In genomic region chr17:27581016-27581415, GRCh38 we compare ENCODE assay signal across 16 cellular contexts. TPM values are rescaled to one million over a fixed set of nuclear protein-coding genes. Genes with fewer than 3 reads are reported as not detected.
DNase-seq lines count a peak whose midpoint lies in the region; ATAC-seq and TF ChIP-seq lines count a peak whose summit lies in the region.
"Had no signal": no experiment of that assay in that cellular context is flagged by ENCODE, and none has a peak within 500 bp of the region (broad histone marks: within the 10 kb centered on the region; RNA-seq: fewer than 3 reads in every experiment).

No MANE protein-coding gene starts in this region.

- H3K18ac ChIP-seq in trophoblast cell (ENCODE audit: low read length): peak overlapping the region; percentile 31

- peak overlapping the region; percentile 11 for H2AK5ac ChIP-seq in trophoblast cell (ENCODE audit: low read length)

- no peak overlapping the region for H4K12ac ChIP-seq in trophoblast cell (ENCODE audit: low read depth, low read length)

- no peak overlapping the region for H3K4me3 Mint-ChIP-seq in activated CD8-positive, alpha-beta T cell treated with anti-CD3 and anti-CD28 coated beads, Interleukin-2, amount 10 ng/mL, durations not matched to agents 7 days and 5 days
- no peak overlapping the region for H3K4me3 Mint-ChIP-seq in activated CD8-positive, alpha-beta T cell treated with anti-CD3 and anti-CD28 coated beads for 36 hours
- no peak overlapping the region for H3K4me3 Mint-ChIP-seq in Caco-2 (ENCODE audit: unreplicated experiment)

- no peak overlapping the region for H3K9ac ChIP-seq in trophoblast cell (ENCODE audit: low read length)

- CTCF ChIA-PET in activated CD8-positive, alpha-beta T cell treated with anti-CD3 and anti-CD28 coated beads, Interleukin-2, amount 10 ng/mL, durations not matched to agents 7 days and 5 days (lab: Charles Lee): interaction anchor here (0.9 to 9.7 kb wide), 7 partner anchors 12 to 125 kb away, joined by 3 to 78 read pairs (median 5); partner anchors contain the start of gene KSR1
- CTCF ChIA-PET in activated CD8-positive, alpha-beta T cell treated with anti-CD3 and anti-CD28 coated beads for 36 hours (lab: Charles Lee): interaction anchor here (1.0 to 4.1 kb wide), 5 partner anchors 11 to 125 kb away, joined by 3 to 40 read pairs (median 6); partner anchors contain the start of gene KSR1
- CTCF ChIA-PET in Caco-2 (lab: Charles Lee): interaction anchor here (0.6 to 2.0 kb wide), 10 partner anchors 10 to 125 kb away, joined by 3 to 21 read pairs (median 4); partner anchors contain the start of gene KSR1

- peak overlapping the region; percentile 4 for H3K4ac ChIP-seq in trophoblast cell (ENCODE audit: low read depth, low read length)

- WGBS in trophoblast cell (ENCODE audit: extremely low coverage, insufficient coverage, insufficient read length): no CpG with 5 or more reads among the region's 6 CpGs
- 85 to 91% (median 91%) methylated on average over 6 of the region's 6 CpGs for WGBS in adrenal gland, 4 donors

- H3K36me3 ChIP-seq in Caco-2 (ENCODE audit: control insufficient read depth, insufficient read depth, low read length) (peaks cover 1% of the 10 kb centered on the region; the same call in 1 of the 2 replicates), WERI-Rb-1 (peaks cover 37% of the 10 kb centered on the region), trophoblast cell (ENCODE audit: control insufficient read depth in 1 of 2, insufficient read depth in 2 of 2, low read length in 2 of 2) (peaks cover 10% of the 10 kb centered on the region in 2 experiments), adrenal gland (replicated peaks in 1 of 2) (peaks cover 0 to 8% of the 10 kb centered on the region in 2 donors)

- H3K27me3 ChIP-seq in Caco-2 (replicated peaks; ENCODE audit: control insufficient read depth, insufficient read depth, low read length) (no peaks in the 10 kb centered on the region), WERI-Rb-1 (ENCODE audit: insufficient read depth, low read depth, severe bottlenecking) (no peaks in the 10 kb centered on the region), trophoblast cell (ENCODE audit: insufficient read depth, low read length) (no peaks in the 10 kb centered on the region), adrenal gland (no peaks in the 10 kb centered on the region)

- H3K79me2 ChIP-seq in trophoblast cell (ENCODE audit: control insufficient read depth, insufficient read depth, low read length, poor library complexity): peaks cover 10% of the 10 kb centered on the region

- peak overlapping the region; percentile 41 for H4K91ac ChIP-seq in trophoblast cell (ENCODE audit: low read depth, low read length)

- ATAC-seq in activated CD8-positive, alpha-beta T cell treated with anti-CD3 and anti-CD28 coated beads, Interleukin-2, amount 10 ng/mL, durations not matched to agents 7 days and 5 days: no peak
- no peak for ATAC-seq in activated CD8-positive, alpha-beta T cell treated with anti-CD3 and anti-CD28 coated beads for 36 hours
- ATAC-seq in GM19395 (IDR thresholded peaks at IDR 0.05; ENCODE audit: unreplicated experiment) (no peak), HG03196 (IDR thresholded peaks at IDR 0.05; ENCODE audit: unreplicated experiment) (no peak)

- no peak for TF ChIP-seq POLR2A in adrenal gland (IDR thresholded peaks at IDR 0.05)

- H3K4me1 ChIP-seq in Caco-2 (peaks cover 44% of the 10 kb centered on the region), trophoblast cell (ENCODE audit: control insufficient read depth in 1 of 2, insufficient read depth in 2 of 2, low read length in 2 of 2) (peaks cover 43 to 44% of the 10 kb centered on the region in 2 experiments), adrenal gland (replicated peaks in 1 of 2) (peaks cover 21 to 50% of the 10 kb centered on the region in 2 donors)

- no peak overlapping the region for H2BK12ac ChIP-seq in trophoblast cell (ENCODE audit: low read length)

- H3K9me3 ChIP-seq in Caco-2: no peaks in the 10 kb centered on the region
- H3K9me3 ChIP-seq in WERI-Rb-1 (ENCODE audit: severe bottlenecking): no peaks in the 10 kb centered on the region
- H3K9me3 ChIP-seq in trophoblast cell (ENCODE audit: insufficient read depth, low read depth, low read length): no peaks in the 10 kb centered on the region
- H3K9me3 ChIP-seq in adrenal gland (replicated peaks in 1 of 3): no peaks in the 10 kb centered on the region

- peaks cover 20% of the 10 kb centered on the region for H3K36me3 Mint-ChIP-seq in activated CD8-positive, alpha-beta T cell treated with anti-CD3 and anti-CD28 coated beads, Interleukin-2, amount 10 ng/mL, durations not matched to agents 7 days and 5 days (ENCODE audit: low read depth)
- H3K36me3 Mint-ChIP-seq in activated CD8-positive, alpha-beta T cell treated with anti-CD3 and anti-CD28 coated beads for 36 hours (ENCODE audit: low read depth): peaks cover 24% of the 10 kb centered on the region
- H3K36me3 Mint-ChIP-seq in Caco-2 (ENCODE audit: insufficient read depth, unreplicated experiment): peaks cover 46% of the 10 kb centered on the region

- H2BK120ac ChIP-seq in trophoblast cell (ENCODE audit: insufficient read depth, low read length, poor library complexity): peak overlapping the region; percentile 29

- intact Hi-C loops in activated CD8-positive, alpha-beta T cell treated with anti-CD3 and anti-CD28 coated beads for 36 hours (cut with micrococcal nuclease): no loop called here
- intact Hi-C loops in Caco-2 (cut with micrococcal nuclease; ENCODE audit: unreplicated experiment): loop anchor here (2.0 kb wide), 1 partner anchor 20 kb away; no protein-coding TSS in a partner anchor
- intact Hi-C loops in adrenal gland (cut with DNase I): loop anchor here in 1 of 2 donors (10.0 kb wide), 1 partner anchor 196 kb away; no protein-coding TSS in a partner anchor

- DNase-seq in activated CD8-positive, alpha-beta T cell treated with anti-CD3 and anti-CD28 coated beads, Interleukin-2, amount 10 ng/mL, durations not matched to agents 7 days and 5 days: no peak
- DNase-seq in activated CD8-positive, alpha-beta T cell treated with anti-CD3 and anti-CD28 coated beads for 36 hours: no peak
- DNase-seq in Caco-2 (no peak), WERI-Rb-1 (peak; percentile 42), trophoblast cell (no peak), adrenal gland (no peak)
- DNase-seq: COR-L47, DMS53, NCI-H1436, NCI-H2029, NCI-H2171, NCI-H446 treated with DMSO at 0.1 percent for 48 hours, RPMI8226 had no signal

- no TSS peak for BruUV-seq in Caco-2 (replicated peaks; lab: Mats Ljungman, UMichigan)

- peak overlapping the region; percentile 23 for H4K8ac ChIP-seq in trophoblast cell (ENCODE audit: low read depth, low read length)

- TF ChIP-seq CTCF in activated CD8-positive, alpha-beta T cell treated with anti-CD3 and anti-CD28 coated beads for 36 hours (IDR thresholded peaks at IDR 0.05): no peak
- TF ChIP-seq CTCF in Caco-2 (IDR thresholded peaks at IDR 0.05; ENCODE audit: insufficient read depth in 1 of 2, low read depth in 1 of 2, low read length in 1 of 2, severe bottlenecking in 1 of 2, unreplicated experiment in 1 of 2) (no peak), WERI-Rb-1 (IDR thresholded peaks at IDR 0.05; ENCODE audit: low read depth, low read length) (no peak), adrenal gland (IDR thresholded peaks at IDR 0.05) (no peak)

- H3K4me2 ChIP-seq in trophoblast cell (ENCODE audit: low read length): no peak overlapping the region

- no peak overlapping the region for H3K14ac ChIP-seq in trophoblast cell (ENCODE audit: low read length)

- no peak overlapping the region for H3K4me3 ChIP-seq in Caco-2 (ENCODE audit: low read depth, low read length)
- H3K4me3 ChIP-seq in WERI-Rb-1 (ENCODE audit: low read depth, low read length): no peak overlapping the region
- no peak overlapping the region for H3K4me3 ChIP-seq in trophoblast cell (ENCODE audit: low read depth, low read length)
- no peak overlapping the region for H3K4me3 ChIP-seq in adrenal gland
- H3K4me3 ChIP-seq: K562 had no signal

- no peaks in the 10 kb centered on the region for H3K9me3 Mint-ChIP-seq in activated CD8-positive, alpha-beta T cell treated with anti-CD3 and anti-CD28 coated beads, Interleukin-2, amount 10 ng/mL, durations not matched to agents 7 days and 5 days (ENCODE audit: insufficient read depth)
- no peaks in the 10 kb centered on the region for H3K9me3 Mint-ChIP-seq in activated CD8-positive, alpha-beta T cell treated with anti-CD3 and anti-CD28 coated beads for 36 hours
- no peaks in the 10 kb centered on the region for H3K9me3 Mint-ChIP-seq in Caco-2 (ENCODE audit: unreplicated experiment)

- H3K27ac Mint-ChIP-seq in activated CD8-positive, alpha-beta T cell treated with anti-CD3 and anti-CD28 coated beads, Interleukin-2, amount 10 ng/mL, durations not matched to agents 7 days and 5 days: peak overlapping the region; percentile 27
- H3K27ac Mint-ChIP-seq in activated CD8-positive, alpha-beta T cell treated with anti-CD3 and anti-CD28 coated beads for 36 hours: no peak overlapping the region
- H3K27ac Mint-ChIP-seq in Caco-2 (ENCODE audit: unreplicated experiment): peak overlapping the region; percentile 0

- H3K27ac ChIP-seq in WERI-Rb-1 (no peak overlapping the region), trophoblast cell (ENCODE audit: low read depth, low read length) (no peak overlapping the region), adrenal gland (peak overlapping the region in 1 of 5 donors; percentile 57)

- no peak overlapping the region for H2BK5ac ChIP-seq in trophoblast cell (ENCODE audit: low read depth, low read length, poor library complexity)

- peaks cover 56% of the 10 kb centered on the region for H3K4me1 Mint-ChIP-seq in activated CD8-positive, alpha-beta T cell treated with anti-CD3 and anti-CD28 coated beads, Interleukin-2, amount 10 ng/mL, durations not matched to agents 7 days and 5 days (ENCODE audit: low read depth)
- peaks cover 42% of the 10 kb centered on the region for H3K4me1 Mint-ChIP-seq in activated CD8-positive, alpha-beta T cell treated with anti-CD3 and anti-CD28 coated beads for 36 hours (ENCODE audit: low read depth)
- H3K4me1 Mint-ChIP-seq in Caco-2 (ENCODE audit: low read depth, unreplicated experiment): peaks cover 37% of the 10 kb centered on the region

- no peak overlapping the region for H2AFZ ChIP-seq in trophoblast cell (ENCODE audit: insufficient read depth, low read length, poor library complexity)

- no peaks in the 10 kb centered on the region for H3K27me3 Mint-ChIP-seq in activated CD8-positive, alpha-beta T cell treated with anti-CD3 and anti-CD28 coated beads, Interleukin-2, amount 10 ng/mL, durations not matched to agents 7 days and 5 days (ENCODE audit: low read depth)
- H3K27me3 Mint-ChIP-seq in activated CD8-positive, alpha-beta T cell treated with anti-CD3 and anti-CD28 coated beads for 36 hours: no peaks in the 10 kb centered on the region
- no peaks in the 10 kb centered on the region for H3K27me3 Mint-ChIP-seq in Caco-2 (ENCODE audit: insufficient read depth, unreplicated experiment)

- peaks cover 48% of the 10 kb centered on the region for H3K79me1 ChIP-seq in trophoblast cell (ENCODE audit: low read length)

- POLR2A ChIA-PET in activated CD8-positive, alpha-beta T cell treated with anti-CD3 and anti-CD28 coated beads, Interleukin-2, amount 10 ng/mL, durations not matched to agents 7 days and 5 days (lab: Charles Lee): interaction anchor here (3.4 kb wide), 1 partner anchor 286 kb away, joined by 14 read pairs; the partner anchor contains the start of gene WSB1
- POLR2A ChIA-PET in activated CD8-positive, alpha-beta T cell treated with anti-CD3 and anti-CD28 coated beads for 36 hours (lab: Charles Lee): interaction anchor here (0.6 to 1.0 kb wide), 2 partner anchors 54 to 94 kb away, joined by 3 read pairs; no protein-coding TSS in a partner anchor
- POLR2A ChIA-PET in Caco-2 (lab: Charles Lee): interaction anchor here (1.0 kb wide), 1 partner anchor 86 kb away, joined by 3 read pairs; no protein-coding TSS in a partner anchor

- no peak overlapping the region for H3K23ac ChIP-seq in trophoblast cell (ENCODE audit: low read length)

RNA-seq across cellular contexts. Expression of gene LGALS9, which starts 50.0 kb away (rescaled TPM):
- 100 to 1,000 TPM; 160 to 173 TPM for total RNA-seq in activated CD8-positive, alpha-beta T cell treated with anti-CD3 and anti-CD28 coated beads, Interleukin-2, amount 10 ng/mL, durations not matched to agents 7 days and 5 days
- 10 to 100 TPM; 17.3 to 18.4 TPM for total RNA-seq in activated CD8-positive, alpha-beta T cell treated with anti-CD3 and anti-CD28 coated beads for 36 hours
- 2.8 and 3.0 TPM in 2 replicates for total RNA-seq in Caco-2 (2022)
- 4.2 and 5.3 TPM in 2 replicates for polyA plus RNA-seq in trophoblast cell (2013)
- 10 to 100 TPM; 22.0 to 87.7 (median 50.8) TPM for total RNA-seq in adrenal gland
- polyA plus RNA-seq in adrenal gland: 10 to 100 TPM; 33.8 to 74.3 (median 39.0) TPM
